16 cellular contexts compared by ENCODE assay signal in the genomic region with DNA sequence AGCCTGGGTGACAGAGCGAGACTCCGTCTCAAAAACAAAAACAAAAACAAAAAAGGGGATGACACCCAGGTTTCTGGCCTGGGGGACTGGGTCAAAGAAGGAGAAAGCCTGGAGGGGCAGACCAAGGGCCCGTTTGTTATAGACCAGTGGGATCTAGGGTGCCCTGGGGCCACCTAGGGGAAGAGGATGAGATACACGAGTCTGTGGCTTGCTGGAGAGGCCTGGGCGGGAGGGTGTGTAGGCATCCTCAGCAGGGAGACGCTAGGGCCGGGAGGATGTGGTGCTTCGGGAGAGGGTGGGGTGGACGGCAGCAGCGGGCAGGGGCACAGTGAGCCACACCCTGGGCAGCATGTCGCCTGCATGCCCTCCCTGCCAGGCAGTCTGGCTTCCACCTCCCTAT. TPM values are rescaled to one million over a fixed set of nuclear protein-coding genes. Genes with fewer than 3 reads are reported as not detected.
DNase-seq lines count a peak whose midpoint lies in the region; ATAC-seq, FAIRE-seq and TF ChIP-seq lines count a peak whose summit lies in the region.
"Had no signal": no experiment of that assay in that cellular context is flagged by ENCODE, and none has a peak within 500 bp of the region (broad histone marks: within the 10 kb centered on the region; RNA-seq: fewer than 3 reads in every experiment).

No MANE protein-coding gene starts in this region.

- no peaks in the 10 kb centered on the region for H3K27me3 Mint-ChIP-seq in activated T-cell treated with anti-CD3 and anti-CD28 coated beads, Interleukin-2, amount 50 U/mL, for 4 hours (ENCODE audit: low read depth)
- no peaks in the 10 kb centered on the region for H3K27me3 Mint-ChIP-seq in stimulated activated memory B cell treated with anti-CD40 and anti-IgM and Interleukin-4, amounts not matched to agents 10 μg/mL and 1 μg/mL and 100 μg/mL, for 72 hours
- H3K27me3 Mint-ChIP-seq: stimulated activated naive CD8-positive, alpha-beta T cell treated with anti-CD3 and anti-CD28 coated beads, Interleukin-15, Interleukin-2, amounts not matched to agents 100 ng/mL and 50 ng/mL, for 24 hours had no signal

- no peaks in the 10 kb centered on the region for H3K9me2 ChIP-seq in Loucy (replicated peaks; ENCODE audit: low read depth, low read length)

- H3K27ac ChIP-seq in K562 (ENCODE audit: extremely low read depth, low read depth, low read length), result no peak overlapping the region

- H3K4me3 ChIP-seq in Loucy (ENCODE audit: low read length, poor library complexity, severe bottlenecking) (no peak overlapping the region), K562 (no peak overlapping the region)
- H3K4me3 ChIP-seq: MG63 had no signal

- H3K4me2 ChIP-seq in Loucy (ENCODE audit: low read depth, low read length, poor library complexity, severe bottlenecking) (no peak overlapping the region), K562 (ENCODE audit: insufficient read depth, low read length) (no peak overlapping the region)

- in situ Hi-C loops in K562 (cut with MboI), result no loop called here

- CTCF ChIA-PET in K562 (lab: Yijun Ruan, JAX; ENCODE audit: low intra/inter-chr PET ratio), result no interaction called here

- H3K79me2 ChIP-seq in Loucy (ENCODE audit: insufficient read depth, low read length) (no peaks in the 10 kb centered on the region), K562 (ENCODE audit: control insufficient read depth, insufficient read depth, low read length) (no peaks in the 10 kb centered on the region)

- TF ChIP-seq CTCF in Loucy (conservative IDR thresholded peaks at IDR 0.05; ENCODE audit: low read length), result peak; percentile 40; the same call in 1 of the 2 replicates
- peak in 2 of 3 experiments; percentile 18; a peak in 2 of 6 replicates for TF ChIP-seq CTCF in K562 (IDR thresholded peaks at IDR 0.05 in 2 of 3, conservative IDR thresholded peaks at IDR 0.05 in 1 of 3; ENCODE audit: insufficient read depth in 2 of 3, low read depth in 1 of 3, low read length in 3 of 3)

- no TSS peak for BruUV-seq in K562 (replicated peaks; lab: Mats Ljungman, UMichigan)

- no peaks in the 10 kb centered on the region for H3F3A ChIP-seq in Loucy (ENCODE audit: low read depth)

- H3K4me1 ChIP-seq in Loucy (ENCODE audit: insufficient read depth, low read length, poor library complexity, severe bottlenecking), result no peaks in the 10 kb centered on the region
- peaks cover 0 to 14% of the 10 kb centered on the region in 2 experiments; a peak in 2 of 5 replicates for H3K4me1 ChIP-seq in K562 (replicated peaks in 1 of 2; ENCODE audit: control insufficient read depth in 2 of 2, insufficient read depth in 2 of 2, low read length in 2 of 2)

- H3K9ac ChIP-seq in Loucy (ENCODE audit: low read depth, low read length, poor library complexity, severe bottlenecking) (no peak overlapping the region), K562 (ENCODE audit: insufficient read depth in 1 of 2, low read depth in 2 of 2, low read length in 2 of 2) (no peak overlapping the region; a peak in 1 of 4 replicates)

- POLR2A ChIA-PET in K562 (lab: Yijun Ruan, JAX), result interaction anchor here (0.6 to 0.7 kb wide), 2 partner anchors 10 to 34 kb away, joined by 3 to 4 read pairs; no protein-coding TSS in a partner anchor

- TF ChIP-seq POLR2A in K562 (conservative IDR thresholded peaks at IDR 0.05), result no peak

- H3K4me3 Mint-ChIP-seq in activated T-cell treated with anti-CD3 and anti-CD28 coated beads, Interleukin-2, amount 50 U/mL, for 4 hours, result no peak overlapping the region
- no peak overlapping the region for H3K4me3 Mint-ChIP-seq in stimulated activated memory B cell treated with anti-CD40 and anti-IgM and Interleukin-4, amounts not matched to agents 10 μg/mL and 1 μg/mL and 100 μg/mL, for 72 hours
- H3K4me3 Mint-ChIP-seq: mesothelial cell of epicardium; stimulated activated naive CD8-positive, alpha-beta T cell treated with anti-CD3 and anti-CD28 coated beads, Interleukin-15, Interleukin-2, amounts not matched to agents 100 ng/mL and 50 ng/mL, for 24 hours had no signal

- H3K9me3 ChIP-seq in Loucy (ENCODE audit: insufficient read depth, low read depth, low read length) (no peaks in the 10 kb centered on the region), K562 (replicated peaks; ENCODE audit: control insufficient read depth, insufficient read depth, low read depth, low read length) (no peaks in the 10 kb centered on the region)
- H3K9me3 ChIP-seq: MG63 had no signal

- no peaks in the 10 kb centered on the region for H3K9me1 ChIP-seq in K562 (ENCODE audit: control insufficient read depth, insufficient read depth, low read length)

- no peak for FAIRE-seq in K562 (lab: Jason Lieb, UNC)

- H3K27ac Mint-ChIP-seq in stimulated activated memory B cell treated with anti-CD40 and anti-IgM and Interleukin-4, amounts not matched to agents 10 μg/mL and 1 μg/mL and 100 μg/mL, for 72 hours, result peak overlapping the region; percentile 78
- H3K27ac Mint-ChIP-seq: mesothelial cell of epicardium; stimulated activated naive CD8-positive, alpha-beta T cell treated with anti-CD3 and anti-CD28 coated beads, Interleukin-15, Interleukin-2, amounts not matched to agents 100 ng/mL and 50 ng/mL, for 24 hours had no signal

- H3K27me3 ChIP-seq in Loucy (ENCODE audit: insufficient read depth, low read length, poor library complexity, severe bottlenecking), result no peaks in the 10 kb centered on the region
- H3K27me3 ChIP-seq in K562 (ENCODE audit: control insufficient read depth in 2 of 2, insufficient read depth in 2 of 2, low read length in 2 of 2), result no peaks in the 10 kb centered on the region
- H3K27me3 ChIP-seq: MG63 had no signal

- DNase-seq in activated T-cell treated with anti-CD3 and anti-CD28 coated beads, Interleukin-2, amount 50 U/mL, for 4 hours, result no peak
- no peak for DNase-seq in activated T-cell treated with anti-CD3 and anti-CD28 coated beads for 4 hours
- DNase-seq in K562 (ENCODE audit: extremely low read depth in 1 of 4, low spot score in 3 of 4), result peak in 1 of 4 experiments; percentile 16
- DNase-seq: activated gamma-delta T cell; GF-D8; MG63; NCI-H526 treated with DMSO at 0.1 percent for 48 hours; SIG-M5; stimulated activated CD4-positive, alpha-beta T cell treated with anti-CD3 and anti-CD28 coated beads, Interleukin-4, amount 100 ng/mL, for 1 hour had no signal

- TF ChIP-seq EP300 in K562 (IDR thresholded peaks at IDR 0.05; ENCODE audit: low read length), result no peak

- H4K20me1 ChIP-seq in Loucy (ENCODE audit: insufficient read depth, low read length, poor library complexity, severe bottlenecking), result no peaks in the 10 kb centered on the region
- H4K20me1 ChIP-seq in K562 (replicated peaks; ENCODE audit: control insufficient read depth, insufficient read depth, low read length), result no peaks in the 10 kb centered on the region

- peaks cover 19% of the 10 kb centered on the region for H3K4me1 Mint-ChIP-seq in activated T-cell treated with anti-CD3 and anti-CD28 coated beads, Interleukin-2, amount 50 U/mL, for 4 hours (ENCODE audit: low read depth)
- H3K4me1 Mint-ChIP-seq in stimulated activated memory B cell treated with anti-CD40 and anti-IgM and Interleukin-4, amounts not matched to agents 10 μg/mL and 1 μg/mL and 100 μg/mL, for 72 hours, result peaks cover 55% of the 10 kb centered on the region
- H3K4me1 Mint-ChIP-seq: mesothelial cell of epicardium had no signal

- H3K36me3 ChIP-seq in Loucy (ENCODE audit: insufficient read depth, low read length) (no peaks in the 10 kb centered on the region), K562 (ENCODE audit: control insufficient read depth, insufficient read depth, low read length) (peaks cover 38% of the 10 kb centered on the region; the same call in 2 of the 3 replicates)

- H2AFZ ChIP-seq in Loucy (ENCODE audit: low read length) (no peak overlapping the region), K562 (ENCODE audit: low read depth, low read length) (no peak overlapping the region)

- H3K36me3 Mint-ChIP-seq in activated T-cell treated with anti-CD3 and anti-CD28 coated beads, Interleukin-2, amount 50 U/mL, for 4 hours (ENCODE audit: insufficient read depth), result peaks cover 16% of the 10 kb centered on the region
- peaks cover 80% of the 10 kb centered on the region for H3K36me3 Mint-ChIP-seq in stimulated activated memory B cell treated with anti-CD40 and anti-IgM and Interleukin-4, amounts not matched to agents 10 μg/mL and 1 μg/mL and 100 μg/mL, for 72 hours

- H3K9me3 Mint-ChIP-seq in activated T-cell treated with anti-CD3 and anti-CD28 coated beads, Interleukin-2, amount 50 U/mL, for 4 hours, result no peaks in the 10 kb centered on the region
- H3K9me3 Mint-ChIP-seq in stimulated activated memory B cell treated with anti-CD40 and anti-IgM and Interleukin-4, amounts not matched to agents 10 μg/mL and 1 μg/mL and 100 μg/mL, for 72 hours, result no peaks in the 10 kb centered on the region
- H3K9me3 Mint-ChIP-seq: mesothelial cell of epicardium; stimulated activated naive CD8-positive, alpha-beta T cell treated with anti-CD3 and anti-CD28 coated beads, Interleukin-15, Interleukin-2, amounts not matched to agents 100 ng/mL and 50 ng/mL, for 24 hours had no signal

- 0% methylated on average over 1 of the region's 11 CpGs for WGBS in K562 (ENCODE audit: insufficient coverage, low coverage, missing lambda C conversion rate)

- intact Hi-C loops in K562 (cut with micrococcal nuclease), result no loop called here

- TF ChIP-seq RAD21 in K562 (CRISPR knock-in tag; conservative IDR thresholded peaks at IDR 0.05 in 1 of 2, IDR thresholded peaks at IDR 0.05 in 1 of 2), result no peak

- ATAC-seq in activated T-cell treated with anti-CD3 and anti-CD28 coated beads, Interleukin-2, amount 50 U/mL, for 4 hours, result peak; percentile 42 to 44
- peak; percentile 79 for ATAC-seq in K562
- no peak for ATAC-seq in stimulated activated memory B cell treated with anti-CD40 and anti-IgM and Interleukin-4, amounts not matched to agents 10 μg/mL and 1 μg/mL and 100 μg/mL, for 72 hours
- ATAC-seq in GM21390 (IDR thresholded peaks at IDR 0.05; ENCODE audit: unreplicated experiment), result no peak
- ATAC-seq in HG03460 (IDR thresholded peaks at IDR 0.05; ENCODE audit: unreplicated experiment), result no peak
- ATAC-seq in HG03175 (IDR thresholded peaks at IDR 0.05; ENCODE audit: unreplicated experiment), result no peak

RNA-seq across cellular contexts. Expression of a gene that starts 17.1 kb away (rescaled TPM):
- total RNA-seq in activated T-cell treated with anti-CD3 and anti-CD28 coated beads, Interleukin-2, amount 50 U/mL, for 4 hours, result 10 to 100 TPM; 21.0 to 22.4 (median 22.0) TPM
- 33.0 TPM in 2 replicates for total RNA-seq in K562 (2011; cell fraction: chromatin; rRNA removed; ENCODE audit: low replicate concordance)
- total RNA-seq in K562 (2011; cell fraction: nucleolus; rRNA removed), result 17.5 and 19.2 TPM in 2 replicates
- 28.4 and 41.1 TPM in 2 replicates for total RNA-seq in K562 (2011; cell fraction: nucleoplasm; rRNA removed)
- total RNA-seq in K562 (2014; rRNA removed) (23.2 and 24.7 TPM in 2 replicates), K562 (2014; rRNA removed; fragmentation: Illumina TruSeq; extraction: Trizol) (30.0 and 31.2 TPM in 2 replicates), K562 (2015; rRNA removed; fragmentation: Illumina TruSeq; extraction: Trizol) (29.2 and 30.2 TPM in 2 replicates), K562 (2021) (22.1 and 23.9 TPM in 2 replicates)
- polyA plus RNA-seq in K562 (2011; rRNA removed) (32.0 and 40.2 TPM in 2 replicates), K562 (2014; fragmentation: Illumina TruSeq; extraction: Trizol) (26.5 and 27.3 TPM in 2 replicates), K562 (2014; fragmentation: Nextera tagmentation; extraction: Ambion mirVana) (10 to 100 TPM; 13.1 to 17.7 TPM), K562 (2014; rRNA removed) (24.3 and 26.1 TPM in 2 replicates)
- 18.8 and 29.0 TPM in 2 replicates for polyA plus RNA-seq in K562 (2011; cell fraction: cytosol; rRNA removed)
- polyA plus RNA-seq in K562 (2011; cell fraction: nucleus; rRNA removed), result 5.0 and 5.4 TPM in 2 replicates
- 14.3 and 18.9 TPM in 2 replicates for polyA plus RNA-seq in K562 (2012)
- 46.6 and 50.1 TPM in 2 replicates for polyA minus RNA-seq in K562 (2011; rRNA and poly(A)+ RNA removed)
- polyA minus RNA-seq in K562 (2011; cell fraction: cytosol; rRNA and poly(A)+ RNA removed), result 17.0 and 17.5 TPM in 2 replicates
- polyA minus RNA-seq in K562 (2011; cell fraction: nucleus; rRNA and poly(A)+ RNA removed), result 4.3 and 5.8 TPM in 2 replicates

RNA-seq across cellular contexts. Expression of a gene that starts 19.3 kb away (rescaled TPM):
- 10 to 100 TPM; 16.7 to 34.5 (median 18.3) TPM for total RNA-seq in activated T-cell treated with anti-CD3 and anti-CD28 coated beads, Interleukin-2, amount 50 U/mL, for 4 hours
- total RNA-seq in K562 (2011; cell fraction: chromatin; rRNA removed; ENCODE audit: low replicate concordance), result 62.3 and 168 TPM in 2 replicates
- total RNA-seq in K562 (2011; cell fraction: nucleolus; rRNA removed), result 61.3 and 72.2 TPM in 2 replicates
- total RNA-seq in K562 (2011; cell fraction: nucleoplasm; rRNA removed), result 63.9 and 80.0 TPM in 2 replicates
- total RNA-seq in K562 (2014; rRNA removed), result 11.6 and 16.2 TPM in 2 replicates
- total RNA-seq in K562 (2014; rRNA removed; fragmentation: Illumina TruSeq; extraction: Trizol), result 5.1 and 9.1 TPM in 2 replicates
- 9.3 and 11.6 TPM in 2 replicates for total RNA-seq in K562 (2015; rRNA removed; fragmentation: Illumina TruSeq; extraction: Trizol)
- 31.4 and 32.5 TPM in 2 replicates for total RNA-seq in K562 (2021)
- polyA plus RNA-seq in K562 (2011; rRNA removed), result 14.8 and 19.1 TPM in 2 replicates
- 10.3 and 16.8 TPM in 2 replicates for polyA plus RNA-seq in K562 (2011; cell fraction: cytosol; rRNA removed)
- polyA plus RNA-seq in K562 (2011; cell fraction: nucleus; rRNA removed), result 42.0 and 49.2 TPM in 2 replicates
- polyA plus RNA-seq in K562 (2012), result 20.0 and 32.7 TPM in 2 replicates
- polyA plus RNA-seq in K562 (2014; fragmentation: Illumina TruSeq; extraction: Trizol), result 16.4 and 20.3 TPM in 2 replicates
- under 1 TPM; 0.46 to 0.78 TPM for polyA plus RNA-seq in K562 (2014; fragmentation: Nextera tagmentation; extraction: Ambion mirVana)
- polyA plus RNA-seq in K562 (2014; rRNA removed), result 12.7 and 16.6 TPM in 2 replicates
- 29.7 and 38.7 TPM in 2 replicates for polyA minus RNA-seq in K562 (2011; rRNA and poly(A)+ RNA removed)
- 24.1 and 28.1 TPM in 2 replicates for polyA minus RNA-seq in K562 (2011; cell fraction: cytosol; rRNA and poly(A)+ RNA removed)
- polyA minus RNA-seq in K562 (2011; cell fraction: nucleus; rRNA and poly(A)+ RNA removed), result 19.0 and 27.8 TPM in 2 replicates

RNA-seq across cellular contexts. Expression of a gene that starts 43.2 kb away (rescaled TPM):
- total RNA-seq in activated T-cell treated with anti-CD3 and anti-CD28 coated beads, Interleukin-2, amount 50 U/mL, for 4 hours, result 10 to 100 TPM; 21.6 to 30.0 (median 22.8) TPM
- total RNA-seq in K562 (2011; cell fraction: chromatin; rRNA removed; ENCODE audit: low replicate concordance), result 20.1 and 48.1 TPM in 2 replicates
- total RNA-seq in K562 (2011; cell fraction: nucleolus; rRNA removed), result 28.3 and 32.5 TPM in 2 replicates
- 18.3 and 29.5 TPM in 2 replicates for total RNA-seq in K562 (2011; cell fraction: nucleoplasm; rRNA removed)
- total RNA-seq in K562 (2014; rRNA removed), result 15.1 and 23.3 TPM in 2 replicates
- total RNA-seq in K562 (2014; rRNA removed; fragmentation: Illumina TruSeq; extraction: Trizol), result 6.0 and 7.2 TPM in 2 replicates
- total RNA-seq in K562 (2015; rRNA removed; fragmentation: Illumina TruSeq; extraction: Trizol), result 5.5 and 7.4 TPM in 2 replicates
- 11.8 and 13.7 TPM in 2 replicates for total RNA-seq in K562 (2021)
- polyA plus RNA-seq in K562 (2011; rRNA removed), result 12.1 and 12.4 TPM in 2 replicates
- 13.8 and 18.3 TPM in 2 replicates for polyA plus RNA-seq in K562 (2011; cell fraction: cytosol; rRNA removed)
- 17.2 and 21.3 TPM in 2 replicates for polyA plus RNA-seq in K562 (2011; cell fraction: nucleus; rRNA removed)
- polyA plus RNA-seq in K562 (2012), result 14.0 and 20.7 TPM in 2 replicates
- polyA plus RNA-seq in K562 (2014; fragmentation: Illumina TruSeq; extraction: Trizol), result 10.1 and 10.2 TPM in 2 replicates
- 1 to 10 TPM in 1 of 2 experiments, under 1 TPM in 1; 0.63 to 1.0 TPM for polyA plus RNA-seq in K562 (2014; fragmentation: Nextera tagmentation; extraction: Ambion mirVana)
- polyA plus RNA-seq in K562 (2014; rRNA removed), result 12.2 and 12.9 TPM in 2 replicates
- polyA minus RNA-seq in K562 (2011; rRNA and poly(A)+ RNA removed), result 10.6 and 16.2 TPM in 2 replicates
- polyA minus RNA-seq in K562 (2011; cell fraction: cytosol; rRNA and poly(A)+ RNA removed), result 10.8 and 16.8 TPM in 2 replicates
- polyA minus RNA-seq in K562 (2011; cell fraction: nucleus; rRNA and poly(A)+ RNA removed), result 11.6 and 12.9 TPM in 2 replicates

Comparison
In these comparisons a context has a peak if more than half of its experiments do, and no peak if none do; other contexts are left out.
1. ATAC-seq: peak in activated T-cell treated with anti-CD3 and anti-CD28 coated beads, Interleukin-2, amount 50 U/mL, for 4 hours (2 of 2) and K562 (single experiment); none in stimulated activated memory B cell treated with anti-CD40 and anti-IgM and Interleukin-4, amounts not matched to agents 10 μg/mL and 1 μg/mL and 100 μg/mL, for 72 hours (single experiment), GM21390 (single experiment), HG03460 (single experiment) and HG03175 (single experiment).